ENCODE assay signal across 20 cellular contexts in genomic region chr16:57069053-57069452, GRCh38. TPM values are rescaled to one million over a fixed set of nuclear protein-coding genes. Genes with fewer than 3 reads are reported as not detected.
A peak's percentile ranks its signal among the peaks of the same experiment; 100 is the strongest.
DNase-seq lines count a peak whose midpoint lies in the region; ATAC-seq, FAIRE-seq and TF ChIP-seq lines count a peak whose summit lies in the region.
"Had no signal": no experiment of that assay in that cellular context is flagged by ENCODE, and none has a peak within 500 bp of the region (broad histone marks: within the 10 kb centered on the region; RNA-seq: fewer than 3 reads in every experiment).

No MANE protein-coding gene starts in this region.

- H3K79me2 ChIP-seq in K562 (ENCODE audit: control insufficient read depth, insufficient read depth, low read length) = no peaks in the 10 kb centered on the region

- H3K4me3 ChIP-seq in CD8-positive, alpha-beta T cell (ENCODE audit: low read depth, low read length) = no peak overlapping the region
- H3K4me3 ChIP-seq in K562 (no peak overlapping the region), aorta (ENCODE audit: low read length in 2 of 2) (no peak overlapping the region)
- H3K4me3 ChIP-seq: BLaER1 treated with 17β-estradiol and CSF1 and Interleukin-3, amounts not matched to agents 10 nM and 100 nM; MG63 had no signal

- FAIRE-seq in K562 (lab: Jason Lieb, UNC) = no peak
- FAIRE-seq: H54, RCC 7860 had no signal

- no peak for TF ChIP-seq RAD21 in K562 (CRISPR knock-in tag; conservative IDR thresholded peaks at IDR 0.05 in 1 of 2, IDR thresholded peaks at IDR 0.05 in 1 of 2)

- CTCF ChIA-PET in activated naive CD4-positive, alpha-beta T cell treated with anti-CD3 and anti-CD28 coated beads, Interleukin-2, amount 10 ng/mL, durations not matched to agents 7 days and 5 days (lab: Charles Lee) = interaction anchor here (0.6 kb wide), 1 partner anchor 102 kb away, joined by 4 read pairs; no protein-coding TSS in a partner anchor
- CTCF ChIA-PET in CD8-positive, alpha-beta T cell (lab: Charles Lee) = interaction anchor here (0.9 to 1.6 kb wide), 4 partner anchors 14 to 111 kb away, joined by 3 to 6 read pairs (median 4); no protein-coding TSS in a partner anchor
- CTCF ChIA-PET in K562 (lab: Yijun Ruan, JAX; ENCODE audit: low intra/inter-chr PET ratio) = no interaction called here

- intact Hi-C loops in CD8-positive, alpha-beta T cell (cut with DNase I, micrococcal nuclease) = no loop called here
- intact Hi-C loops in K562 (cut with micrococcal nuclease) (no loop called here), aorta (cut with DNase I) (no loop called here)

- peak overlapping the region; percentile 8 to 52 for H3K27ac Mint-ChIP-seq in activated naive CD4-positive, alpha-beta T cell treated with anti-CD3 and anti-CD28 coated beads, Interleukin-2, amount 50 U/mL, for 72 hours
- no peak overlapping the region for H3K27ac Mint-ChIP-seq in activated naive CD4-positive, alpha-beta T cell treated with anti-CD3 and anti-CD28 coated beads, Interleukin-2, amount 10 ng/mL, durations not matched to agents 7 days and 5 days
- peak overlapping the region; percentile 55 for H3K27ac Mint-ChIP-seq in CD8-positive, alpha-beta T cell
- H3K27ac Mint-ChIP-seq in stimulated activated memory B cell treated with anti-CD40 and anti-IgM and Interleukin-4, amounts not matched to agents 10 μg/mL and 1 μg/mL and 100 μg/mL, for 72 hours = peak overlapping the region; percentile 85

- TF ChIP-seq CTCF in CD8-positive, alpha-beta T cell (IDR thresholded peaks at IDR 0.05) = no peak
- no peak for TF ChIP-seq CTCF in K562 (IDR thresholded peaks at IDR 0.05 in 2 of 3, conservative IDR thresholded peaks at IDR 0.05 in 1 of 3; ENCODE audit: insufficient read depth in 2 of 3, low read depth in 1 of 3, low read length in 3 of 3)

- H3K9me3 Mint-ChIP-seq in activated naive CD4-positive, alpha-beta T cell treated with anti-CD3 and anti-CD28 coated beads, Interleukin-2, amount 50 U/mL, for 72 hours = no peaks in the 10 kb centered on the region
- no peaks in the 10 kb centered on the region for H3K9me3 Mint-ChIP-seq in activated naive CD4-positive, alpha-beta T cell treated with anti-CD3 and anti-CD28 coated beads, Interleukin-2, amount 10 ng/mL, durations not matched to agents 7 days and 5 days
- H3K9me3 Mint-ChIP-seq in CD8-positive, alpha-beta T cell = no peaks in the 10 kb centered on the region
- H3K9me3 Mint-ChIP-seq in stimulated activated memory B cell treated with anti-CD40 and anti-IgM and Interleukin-4, amounts not matched to agents 10 μg/mL and 1 μg/mL and 100 μg/mL, for 72 hours = peaks cover 7% of the 10 kb centered on the region

- peaks cover 11 to 19% of the 10 kb centered on the region in 2 donors for H3K36me3 Mint-ChIP-seq in activated naive CD4-positive, alpha-beta T cell treated with anti-CD3 and anti-CD28 coated beads, Interleukin-2, amount 50 U/mL, for 72 hours
- H3K36me3 Mint-ChIP-seq in activated naive CD4-positive, alpha-beta T cell treated with anti-CD3 and anti-CD28 coated beads, Interleukin-2, amount 10 ng/mL, durations not matched to agents 7 days and 5 days = peaks cover 80% of the 10 kb centered on the region
- H3K36me3 Mint-ChIP-seq in CD8-positive, alpha-beta T cell = peaks cover 80% of the 10 kb centered on the region
- H3K36me3 Mint-ChIP-seq in stimulated activated memory B cell treated with anti-CD40 and anti-IgM and Interleukin-4, amounts not matched to agents 10 μg/mL and 1 μg/mL and 100 μg/mL, for 72 hours = peaks cover 98% of the 10 kb centered on the region

- peaks cover 6% of the 10 kb centered on the region for H3K9me1 ChIP-seq in K562 (ENCODE audit: control insufficient read depth, insufficient read depth, low read length)

- no peak overlapping the region for H3K9ac ChIP-seq in K562 (ENCODE audit: insufficient read depth in 1 of 2, low read depth in 2 of 2, low read length in 2 of 2)
- H3K9ac ChIP-seq: BLaER1 treated with 17β-estradiol and CSF1 and Interleukin-3, amounts not matched to agents 10 nM and 100 nM had no signal

- no peaks in the 10 kb centered on the region for H4K20me1 ChIP-seq in K562 (replicated peaks; ENCODE audit: control insufficient read depth, insufficient read depth, low read length)

- H3K9me3 ChIP-seq in CD8-positive, alpha-beta T cell (ENCODE audit: low read length) = no peaks in the 10 kb centered on the region
- H3K9me3 ChIP-seq in K562 (replicated peaks; ENCODE audit: control insufficient read depth, insufficient read depth, low read depth, low read length) = no peaks in the 10 kb centered on the region
- H3K9me3 ChIP-seq in aorta (ENCODE audit: control insufficient read depth, low read length) = no peaks in the 10 kb centered on the region
- H3K9me3 ChIP-seq: BLaER1 treated with 17β-estradiol and CSF1 and Interleukin-3, amounts not matched to agents 10 nM and 100 nM; Caco-2; MG63 had no signal

- DNase-seq in activated naive CD4-positive, alpha-beta T cell treated with anti-CD3 and anti-CD28 coated beads, Interleukin-2, amount 50 U/mL, for 72 hours (ENCODE audit: low spot score in 2 of 2) = no peak
- DNase-seq in activated naive CD4-positive, alpha-beta T cell treated with anti-CD3 and anti-CD28 coated beads, Interleukin-2, amount 10 ng/mL, durations not matched to agents 7 days and 5 days = no peak
- DNase-seq in CD8-positive, alpha-beta T cell = no peak
- DNase-seq in K562 (ENCODE audit: extremely low read depth in 1 of 4, low spot score in 3 of 4) = no peak
- DNase-seq in aorta = no peak
- DNase-seq in activated CD8-positive, alpha-beta memory T cell treated with anti-CD3 and anti-CD28 coated beads for 24 hours = no peak
- DNase-seq: Caco-2, GDM1, Karpas-422, MG63, NCI-H1105, NCI-H2081, NCI-H2171 treated with DMSO at 0.1 percent for 48 hours, NCI-H446, NCI-H69 had no signal

- H3K4me3 Mint-ChIP-seq in activated naive CD4-positive, alpha-beta T cell treated with anti-CD3 and anti-CD28 coated beads, Interleukin-2, amount 10 ng/mL, durations not matched to agents 7 days and 5 days = no peak overlapping the region
- H3K4me3 Mint-ChIP-seq in CD8-positive, alpha-beta T cell = no peak overlapping the region
- H3K4me3 Mint-ChIP-seq in stimulated activated memory B cell treated with anti-CD40 and anti-IgM and Interleukin-4, amounts not matched to agents 10 μg/mL and 1 μg/mL and 100 μg/mL, for 72 hours = no peak overlapping the region

- H2AFZ ChIP-seq in K562 (ENCODE audit: low read depth, low read length) = no peak overlapping the region

- in situ Hi-C loops in K562 (cut with MboI) = no loop called here

- TF ChIP-seq POLR2A in K562 (conservative IDR thresholded peaks at IDR 0.05) = no peak

- H3K36me3 ChIP-seq in CD8-positive, alpha-beta T cell (ENCODE audit: insufficient read depth, low read length) = peaks cover 45% of the 10 kb centered on the region
- H3K36me3 ChIP-seq in K562 (ENCODE audit: control insufficient read depth, insufficient read depth, low read length) = no peaks in the 10 kb centered on the region
- H3K36me3 ChIP-seq in aorta (ENCODE audit: control insufficient read depth in 1 of 2, insufficient read depth in 2 of 2, low read length in 1 of 2) = no peaks in the 10 kb centered on the region
- H3K36me3 ChIP-seq: MG63 had no signal

- no TSS peak for BruUV-seq in K562 (replicated peaks; lab: Mats Ljungman, UMichigan)

- no peak overlapping the region for H3K4me2 ChIP-seq in K562 (ENCODE audit: insufficient read depth, low read length)

- H3K27me3 ChIP-seq in CD8-positive, alpha-beta T cell (ENCODE audit: insufficient read depth, low read length) = no peaks in the 10 kb centered on the region
- H3K27me3 ChIP-seq in K562 (ENCODE audit: control insufficient read depth in 2 of 2, insufficient read depth in 2 of 2, low read length in 2 of 2) = no peaks in the 10 kb centered on the region; a peak in 1 of 5 replicates
- no peaks in the 10 kb centered on the region for H3K27me3 ChIP-seq in aorta (ENCODE audit: control insufficient read depth in 1 of 2, insufficient read depth in 2 of 2, low read length in 1 of 2)
- H3K27me3 ChIP-seq: BLaER1 treated with 17β-estradiol and CSF1 and Interleukin-3, amounts not matched to agents 10 nM and 100 nM; MG63 had no signal

- no peak overlapping the region for H3K27ac ChIP-seq in CD8-positive, alpha-beta T cell (ENCODE audit: low read depth, low read length)
- H3K27ac ChIP-seq in K562 (ENCODE audit: extremely low read depth, low read depth, low read length) (no peak overlapping the region), aorta (ENCODE audit: low read depth in 1 of 2, low read length in 2 of 2) (no peak overlapping the region)

- peaks cover 15% of the 10 kb centered on the region for H3K4me1 Mint-ChIP-seq in activated naive CD4-positive, alpha-beta T cell treated with anti-CD3 and anti-CD28 coated beads, Interleukin-2, amount 10 ng/mL, durations not matched to agents 7 days and 5 days
- peaks cover 21% of the 10 kb centered on the region for H3K4me1 Mint-ChIP-seq in CD8-positive, alpha-beta T cell (ENCODE audit: low read depth)
- peaks cover 79% of the 10 kb centered on the region for H3K4me1 Mint-ChIP-seq in stimulated activated memory B cell treated with anti-CD40 and anti-IgM and Interleukin-4, amounts not matched to agents 10 μg/mL and 1 μg/mL and 100 μg/mL, for 72 hours

- peaks cover 3% of the 10 kb centered on the region for H3K27me3 Mint-ChIP-seq in activated naive CD4-positive, alpha-beta T cell treated with anti-CD3 and anti-CD28 coated beads, Interleukin-2, amount 10 ng/mL, durations not matched to agents 7 days and 5 days
- H3K27me3 Mint-ChIP-seq in CD8-positive, alpha-beta T cell (ENCODE audit: low read depth) = no peaks in the 10 kb centered on the region
- H3K27me3 Mint-ChIP-seq in stimulated activated memory B cell treated with anti-CD40 and anti-IgM and Interleukin-4, amounts not matched to agents 10 μg/mL and 1 μg/mL and 100 μg/mL, for 72 hours = no peaks in the 10 kb centered on the region

- peaks cover 9% of the 10 kb centered on the region for H3K4me1 ChIP-seq in CD8-positive, alpha-beta T cell (ENCODE audit: insufficient read depth, low read length)
- H3K4me1 ChIP-seq in K562 (replicated peaks in 1 of 2; ENCODE audit: control insufficient read depth in 2 of 2, insufficient read depth in 2 of 2, low read length in 2 of 2) (peaks cover 3 to 17% of the 10 kb centered on the region in 2 experiments; a peak in 3 of 5 replicates), aorta (ENCODE audit: control insufficient read depth in 1 of 2, insufficient read depth in 2 of 2, low read length in 2 of 2) (no peaks in the 10 kb centered on the region)
- H3K4me1 ChIP-seq: Caco-2 had no signal

- POLR2A ChIA-PET in CD8-positive, alpha-beta T cell (lab: Charles Lee) = interaction anchor here (1.3 to 1.8 kb wide), 2 partner anchors 15 to 17 kb away, joined by 3 to 5 read pairs; no protein-coding TSS in a partner anchor
- POLR2A ChIA-PET in K562 (lab: Yijun Ruan, JAX) = interaction anchor here (0.6 kb wide), 1 partner anchor 15 kb away, joined by 3 read pairs; no protein-coding TSS in a partner anchor

- WGBS in K562 (ENCODE audit: insufficient coverage, low coverage, missing lambda C conversion rate) = 49% methylated on average over 7 of the region's 7 CpGs
- WGBS in aorta, 2 donors = 91 to 92% methylated on average over 7 of the region's 7 CpGs

- ATAC-seq in activated naive CD4-positive, alpha-beta T cell treated with anti-CD3 and anti-CD28 coated beads, Interleukin-2, amount 50 U/mL, for 72 hours = no peak
- no peak for ATAC-seq in CD8-positive, alpha-beta T cell
- ATAC-seq in K562 = no peak
- no peak for ATAC-seq in stimulated activated memory B cell treated with anti-CD40 and anti-IgM and Interleukin-4, amounts not matched to agents 10 μg/mL and 1 μg/mL and 100 μg/mL, for 72 hours
- ATAC-seq in aorta (ENCODE audit: low FRiP score) = no peak
- ATAC-seq: Right ventricle myocardium inferior had no signal

- no peak for TF ChIP-seq EP300 in K562 (IDR thresholded peaks at IDR 0.05; ENCODE audit: low read length)

RNA-seq across cellular contexts. Expression of gene CPNE2, which starts 23.3 kb away (rescaled TPM):
- total RNA-seq in activated naive CD4-positive, alpha-beta T cell treated with anti-CD3 and anti-CD28 coated beads, Interleukin-2, amount 50 U/mL, for 72 hours = 10 to 100 TPM in 1 of 2 donors, 1 to 10 TPM in 1; 5.1 to 11.5 TPM
- 1 to 10 TPM; 5.7 to 6.8 TPM for total RNA-seq in CD8-positive, alpha-beta T cell
- total RNA-seq in K562 (2011; cell fraction: chromatin; rRNA removed; ENCODE audit: low replicate concordance) = 13.7 and 32.7 TPM in 2 replicates
- total RNA-seq in K562 (2011; cell fraction: nucleolus; rRNA removed) = 12.5 and 13.5 TPM in 2 replicates
- total RNA-seq in K562 (2011; cell fraction: nucleoplasm; rRNA removed) = 13.3 and 19.4 TPM in 2 replicates
- total RNA-seq in K562 (2014; rRNA removed) = 7.0 and 7.3 TPM in 2 replicates
- 4.2 and 5.0 TPM in 2 replicates for total RNA-seq in K562 (2014; rRNA removed; fragmentation: Illumina TruSeq; extraction: Trizol)
- 7.7 and 8.6 TPM in 2 replicates for total RNA-seq in K562 (2015; rRNA removed; fragmentation: Illumina TruSeq; extraction: Trizol)
- 9.5 and 10.6 TPM in 2 replicates for total RNA-seq in K562 (2021)
- 13.9 and 26.9 TPM in 2 replicates for polyA plus RNA-seq in K562 (2011; rRNA removed)
- polyA plus RNA-seq in K562 (2011; cell fraction: cytosol; rRNA removed) = 28.1 and 34.9 TPM in 2 replicates
- polyA plus RNA-seq in K562 (2011; cell fraction: nucleus; rRNA removed) = 14.0 and 18.6 TPM in 2 replicates
- 14.1 and 33.3 TPM in 2 replicates for polyA plus RNA-seq in K562 (2012)
- polyA plus RNA-seq in K562 (2014; fragmentation: Illumina TruSeq; extraction: Trizol) = 11.8 and 14.1 TPM in 2 replicates
- 1 to 10 TPM; 3.0 to 3.8 TPM for polyA plus RNA-seq in K562 (2014; fragmentation: Nextera tagmentation; extraction: Ambion mirVana)
- 11.7 and 14.0 TPM in 2 replicates for polyA plus RNA-seq in K562 (2014; rRNA removed)
- polyA minus RNA-seq in K562 (2011; rRNA and poly(A)+ RNA removed) = 8.9 and 12.3 TPM in 2 replicates
- polyA minus RNA-seq in K562 (2011; cell fraction: cytosol; rRNA and poly(A)+ RNA removed) = 7.7 and 8.6 TPM in 2 replicates
- polyA minus RNA-seq in K562 (2011; cell fraction: nucleus; rRNA and poly(A)+ RNA removed) = 6.6 and 9.8 TPM in 2 replicates
- total RNA-seq in aorta = 10 to 100 TPM; 29.4 to 37.1 TPM
- polyA plus RNA-seq in aorta = 10 to 100 TPM; 19.0 to 21.4 TPM
